ENCODE assay signal across 19 cellular contexts in genomic region chr4:23332266-23332665, GRCh38.
"Had no signal": no experiment of that assay in that cellular context is flagged by ENCODE, and none has a peak within 500 bp of the region (broad histone marks: within the 10 kb centered on the region; RNA-seq: fewer than 3 reads in every experiment).

No MANE protein-coding gene starts in this region.

- H3K27ac Mint-ChIP-seq: activated B cell treated with CpG ODN at 0.5 μM for 24 hours; activated naive CD4-positive, alpha-beta T cell treated with anti-CD3 and anti-CD28 coated beads, Interleukin-2, amount 50 U/mL, for 24 hours; brain; effector memory CD8-positive, alpha-beta T cell; natural killer cell treated with Interleukin-12 subunit alpha and Interleukin-12 subunit beta and Interleukin-15 and Interleukin-18, amount 100 ng/mL, for 72 hours; T-helper 2 cell treated with Interferon-gamma antibody and Interleukin-4, amounts not matched to agents 5 μg/mL and 100 μg/mL, for 36 hours had no signal

- H3K27me3 ChIP-seq: stomach, vagina had no signal

- H3K27me3 Mint-ChIP-seq: activated B cell treated with CpG ODN at 0.5 μM for 24 hours; activated naive CD4-positive, alpha-beta T cell treated with anti-CD3 and anti-CD28 coated beads, Interleukin-2, amount 50 U/mL, for 24 hours; brain; effector memory CD8-positive, alpha-beta T cell; natural killer cell treated with Interleukin-12 subunit alpha and Interleukin-12 subunit beta and Interleukin-15 and Interleukin-18, amount 100 ng/mL, for 72 hours had no signal

- H3K4me3 ChIP-seq: lung, skin epidermis, stomach, vagina had no signal

- DNase-seq: activated B cell treated with CpG ODN at 0.5 μM for 24 hours; activated CD4-positive, alpha-beta T cell treated with anti-CD3 and anti-CD28 coated beads for 48 hours; activated CD8-positive, alpha-beta memory T cell treated with anti-CD3 and anti-CD28 coated beads, Interleukin-2, amount 50 U/mL, for 4 hours; activated T-cell treated with anti-CD3 and anti-CD28 coated beads, Interleukin-2, amount 50 U/mL, for 4 hours; effector memory CD8-positive, alpha-beta T cell; hippocampal formation; right cardiac atrium; stimulated activated CD4-positive, alpha-beta T cell treated with anti-CD3 and anti-CD28 coated beads, Interleukin-2, amount 100 ng/mL, for 48 hours; stomach; SW 1271; trophoblast cell had no signal

- H3K36me3 Mint-ChIP-seq: activated naive CD4-positive, alpha-beta T cell treated with anti-CD3 and anti-CD28 coated beads, Interleukin-2, amount 50 U/mL, for 24 hours; brain; natural killer cell treated with Interleukin-12 subunit alpha and Interleukin-12 subunit beta and Interleukin-15 and Interleukin-18, amount 100 ng/mL, for 72 hours had no signal

- H3K27ac ChIP-seq: skin epidermis, stomach, vagina had no signal

- H3K9me3 ChIP-seq: stomach, vagina had no signal

- H3K36me3 ChIP-seq: stomach, vagina had no signal

- H3K4me3 Mint-ChIP-seq: activated B cell treated with CpG ODN at 0.5 μM for 24 hours; activated naive CD4-positive, alpha-beta T cell treated with anti-CD3 and anti-CD28 coated beads, Interleukin-2, amount 50 U/mL, for 24 hours; activated T-cell treated with anti-CD3 and anti-CD28 coated beads, Interleukin-2, amount 50 U/mL, for 4 hours; brain; effector memory CD8-positive, alpha-beta T cell; natural killer cell treated with Interleukin-12 subunit alpha and Interleukin-12 subunit beta and Interleukin-15 and Interleukin-18, amount 100 ng/mL, for 72 hours; T-helper 2 cell treated with Interferon-gamma antibody and Interleukin-4, amounts not matched to agents 5 μg/mL and 100 μg/mL, for 36 hours had no signal

- H3K9me3 Mint-ChIP-seq: activated B cell treated with CpG ODN at 0.5 μM for 24 hours; activated naive CD4-positive, alpha-beta T cell treated with anti-CD3 and anti-CD28 coated beads, Interleukin-2, amount 50 U/mL, for 24 hours; activated T-cell treated with anti-CD3 and anti-CD28 coated beads, Interleukin-2, amount 50 U/mL, for 4 hours; brain; T-helper 2 cell treated with Interferon-gamma antibody and Interleukin-4, amounts not matched to agents 5 μg/mL and 100 μg/mL, for 36 hours had no signal

- ATAC-seq: activated T-cell treated with anti-CD3 and anti-CD28 coated beads, Interleukin-2, amount 50 U/mL, for 4 hours; effector memory CD8-positive, alpha-beta T cell; left lobe of liver; natural killer cell treated with Interleukin-12 subunit alpha and Interleukin-12 subunit beta and Interleukin-15 and Interleukin-18, amount 100 ng/mL, for 72 hours; right cardiac atrium had no signal

- H3K4me1 Mint-ChIP-seq: activated B cell treated with CpG ODN at 0.5 μM for 24 hours had no signal

- H3K4me1 ChIP-seq: vagina had no signal
